ENCODE assay signal across 19 cellular contexts in genomic region chr13:70235565-70235964, GRCh38.
"Had no signal": no experiment of that assay in that cellular context is flagged by ENCODE, and none has a peak within 500 bp of the region (broad histone marks: within the 10 kb centered on the region; RNA-seq: fewer than 3 reads in every experiment).

No MANE protein-coding gene starts in this region.

- H3K79me2 ChIP-seq: parathyroid adenoma had no signal

- H3K27me3 ChIP-seq: neural progenitor cell, neutrophil, ovary, pancreas, right atrium auricular region, right lobe of liver, sigmoid colon, spleen had no signal

- H3K9ac ChIP-seq: neural progenitor cell, parathyroid adenoma had no signal

- H3K27ac ChIP-seq: neural progenitor cell, neutrophil, ovary, pancreas, parathyroid adenoma, prostate gland, psoas muscle, right atrium auricular region, right lobe of liver, sigmoid colon, skin epidermis, spleen had no signal

- H3K9me3 ChIP-seq: neutrophil, ovary, pancreas, prostate gland, psoas muscle, right lobe of liver had no signal

- H3K36me3 ChIP-seq: neural progenitor cell, neutrophil, ovary, pancreas, prostate gland, right atrium auricular region, right lobe of liver, sigmoid colon, spleen had no signal

- H3K4me2 ChIP-seq: neural progenitor cell, smooth muscle cell had no signal

- H2AFZ ChIP-seq: neural progenitor cell, parathyroid adenoma had no signal

- H3K4me3 ChIP-seq: neural progenitor cell, ovary, pancreas, prostate gland, psoas muscle, right atrium auricular region, right lobe of liver, sigmoid colon, skin epidermis, smooth muscle cell, spleen had no signal

- ATAC-seq: naive thymus-derived CD4-positive, alpha-beta T cell; naive thymus-derived CD8-positive, alpha-beta T cell; natural killer cell; natural killer cell treated with Interleukin-12 subunit alpha and Interleukin-12 subunit beta and Interleukin-15 and Interleukin-18, amount 100 ng/mL, for 72 hours; pancreas; psoas muscle; right cardiac atrium; right lobe of liver; sciatic nerve had no signal
